In genomic region chr9:136075134-136075841, GRCh38 we compare ENCODE assay signal across 25 cellular contexts. TPM values are rescaled to one million over a fixed set of nuclear protein-coding genes. Genes with fewer than 3 reads are reported as not detected.
A peak's percentile ranks its signal among the peaks of the same experiment; 100 is the strongest.
DNase-seq lines count a peak whose midpoint lies in the region; ATAC-seq, FAIRE-seq and TF ChIP-seq lines count a peak whose summit lies in the region.
"Had no signal": no experiment of that assay in that cellular context is flagged by ENCODE, and none has a peak within 500 bp of the region (broad histone marks: within the 10 kb centered on the region; RNA-seq: fewer than 3 reads in every experiment).

No MANE protein-coding gene starts in this region.

- H3K9me2 ChIP-seq in PC-3 (replicated peaks; ENCODE audit: low read length): no peaks in the 10 kb centered on the region

- H3K36me3 Mint-ChIP-seq in activated naive CD8-positive, alpha-beta T cell treated with anti-CD3 and anti-CD28 coated beads, Interleukin-2, amount 10 ng/mL, durations not matched to agents 7 days and 5 days: peaks cover 3% of the 10 kb centered on the region

- H2AFZ ChIP-seq in HepG2 (ENCODE audit: low read length): no peak overlapping the region
- H2AFZ ChIP-seq in PC-3 (ENCODE audit: low read length): no peak overlapping the region

- WGBS in heart right ventricle, 2 donors: 85 to 89% methylated on average over 35 of the region's 35 CpGs
- 95% methylated on average over 22 of the region's 35 CpGs for WGBS in HepG2 (ENCODE audit: low lambda C conversion rate)
- 85 to 94% methylated on average over 35 of the region's 35 CpGs for WGBS in sigmoid colon, 2 donors

- peaks cover 10 to 32% (median 19%) of the 10 kb centered on the region in 9 donors for H3K4me1 ChIP-seq in heart right ventricle
- no peaks in the 10 kb centered on the region for H3K4me1 ChIP-seq in HepG2 (ENCODE audit: insufficient read depth, low read length)
- H3K4me1 ChIP-seq in sigmoid colon: peaks cover 0 to 54% (median 47%) of the 10 kb centered on the region in 4 donors
- no peaks in the 10 kb centered on the region for H3K4me1 ChIP-seq in PC-3 (ENCODE audit: insufficient read depth, low read length)

- H3K9me3 Mint-ChIP-seq in activated naive CD8-positive, alpha-beta T cell treated with anti-CD3 and anti-CD28 coated beads, Interleukin-2, amount 10 ng/mL, durations not matched to agents 7 days and 5 days: no peaks in the 10 kb centered on the region

- H3K9ac ChIP-seq in HepG2 (ENCODE audit: insufficient read depth, low read depth, low read length): no peak overlapping the region
- no peak overlapping the region for H3K9ac ChIP-seq in PC-3 (ENCODE audit: low read length)

- intact Hi-C loops in Right ventricle myocardium inferior (cut with DNase I) (no loop called here), heart right ventricle (cut with DNase I) (no loop called here), HepG2 (cut with micrococcal nuclease; ENCODE audit: unreplicated experiment) (no loop called here), sigmoid colon (cut with DNase I) (no loop called here), PC-3 (cut with micrococcal nuclease) (no loop called here)

- no peak overlapping the region for H3K4me2 ChIP-seq in HepG2 (ENCODE audit: low read depth, low read length)
- no peak overlapping the region for H3K4me2 ChIP-seq in PC-3 (ENCODE audit: low read length)
- H3K4me2 ChIP-seq: A549 had no signal

- FAIRE-seq in HepG2 (lab: Jason Lieb, UNC): no peak
- FAIRE-seq: A549, GM12891 had no signal

- H3K27me3 ChIP-seq in heart right ventricle (no peaks in the 10 kb centered on the region), HepG2 (ENCODE audit: control insufficient read depth in 1 of 2, insufficient read depth in 2 of 2, low read length in 2 of 2) (no peaks in the 10 kb centered on the region), sigmoid colon (no peaks in the 10 kb centered on the region), MG63 (no peaks in the 10 kb centered on the region), PC-3 (ENCODE audit: low read length) (no peaks in the 10 kb centered on the region)
- H3K27me3 ChIP-seq: body of pancreas, heart left ventricle, upper lobe of left lung had no signal

- H3K27ac ChIP-seq in heart right ventricle (no peak overlapping the region), HepG2 (ENCODE audit: extremely low read length, insufficient read depth, low read length) (no peak overlapping the region), sigmoid colon (peak overlapping the region; percentile 19 to 88 (median 66)), PC-3 (ENCODE audit: low read length) (no peak overlapping the region)
- H3K27ac ChIP-seq: A549, body of pancreas had no signal

- POLR2A ChIA-PET in activated naive CD8-positive, alpha-beta T cell treated with anti-CD3 and anti-CD28 coated beads, Interleukin-2, amount 10 ng/mL, durations not matched to agents 7 days and 5 days (lab: Charles Lee): interaction anchor here (0.5 kb wide), 1 partner anchor 15 kb away, joined by 3 read pairs; no protein-coding TSS in a partner anchor
- POLR2A ChIA-PET in HepG2 (lab: Yijun Ruan, JAX): no interaction called here
- POLR2A ChIA-PET in PC-3 (lab: Charles Lee; ENCODE audit: unreplicated experiment): no interaction called here

- TF ChIP-seq RAD21 in HepG2 (CRISPR knock-in tag; IDR thresholded peaks at IDR 0.05): no peak

- DNase-seq in Right ventricle myocardium inferior (ENCODE audit: missing footprints) (peak; percentile 61), heart right ventricle (no peak), HepG2 (ENCODE audit: low spot score) (no peak), sigmoid colon (peak; percentile 61), MG63 (no peak), PC-3 (no peak), T-helper 9 cell (no peak)
- DNase-seq in activated naive CD8-positive, alpha-beta T cell treated with anti-CD3 and anti-CD28 coated beads, Interleukin-2, amount 10 ng/mL, durations not matched to agents 7 days and 5 days: no peak
- DNase-seq: activated CD4-positive, alpha-beta T cell treated with anti-CD3 and anti-CD28 coated beads, Interleukin-2, amount 50 U/mL, for 48 hours; activated CD4-positive, CD25-positive, alpha-beta regulatory T cell; activated gamma-delta T cell; body of pancreas; C1 segment of cervical spinal cord; Calu3; NCI-H1048; NCI-H2029; NCI-H2227 treated with DMSO at 0.1 percent for 48 hours; NCI-H82; T1000 had no signal

- TF ChIP-seq EP300 in HepG2 (IDR thresholded peaks at IDR 0.05; ENCODE audit: low read depth in 2 of 2, low read length in 2 of 2) (no peak), HepG2 (CRISPR knock-in tag; IDR thresholded peaks at IDR 0.05; ENCODE audit: borderline replicate concordance) (no peak), sigmoid colon (IDR thresholded peaks at IDR 0.05) (no peak)

- no peak overlapping the region for H3K27ac Mint-ChIP-seq in activated naive CD8-positive, alpha-beta T cell treated with anti-CD3 and anti-CD28 coated beads, Interleukin-2, amount 10 ng/mL, durations not matched to agents 7 days and 5 days
- H3K27ac Mint-ChIP-seq: progenitor cell of endocrine pancreas had no signal

- no peaks in the 10 kb centered on the region for H3K27me3 Mint-ChIP-seq in activated naive CD8-positive, alpha-beta T cell treated with anti-CD3 and anti-CD28 coated beads, Interleukin-2, amount 10 ng/mL, durations not matched to agents 7 days and 5 days
- H3K27me3 Mint-ChIP-seq: progenitor cell of endocrine pancreas had no signal

- no peak for TF ChIP-seq CTCF in heart right ventricle (IDR thresholded peaks at IDR 0.05)
- no peak for TF ChIP-seq CTCF in HepG2 (CRISPR knock-in tag; IDR thresholded peaks at IDR 0.05)
- TF ChIP-seq CTCF in sigmoid colon (IDR thresholded peaks at IDR 0.05): no peak
- no peak for TF ChIP-seq CTCF in PC-3 (conservative IDR thresholded peaks at IDR 0.05; ENCODE audit: low read depth, low read length)

- H3K4me1 Mint-ChIP-seq in activated naive CD8-positive, alpha-beta T cell treated with anti-CD3 and anti-CD28 coated beads, Interleukin-2, amount 10 ng/mL, durations not matched to agents 7 days and 5 days: peaks cover 10% of the 10 kb centered on the region

- no peaks in the 10 kb centered on the region for H3K9me3 ChIP-seq in heart right ventricle
- H3K9me3 ChIP-seq in HepG2 (ENCODE audit: low read length): no peaks in the 10 kb centered on the region
- no peaks in the 10 kb centered on the region for H3K9me3 ChIP-seq in sigmoid colon
- H3K9me3 ChIP-seq in MG63: peaks cover under 1% of the 10 kb centered on the region; the same call in 1 of the 2 replicates
- H3K9me3 ChIP-seq in PC-3 (ENCODE audit: low read length): no peaks in the 10 kb centered on the region
- H3K9me3 ChIP-seq: A549, body of pancreas, heart left ventricle, upper lobe of left lung had no signal

- ATAC-seq in Right ventricle myocardium inferior (no peak), heart right ventricle (no peak), HepG2 (no peak), PC-3 (no peak)
- no peak for ATAC-seq in activated naive CD8-positive, alpha-beta T cell treated with anti-CD3 and anti-CD28 coated beads, Interleukin-2, amount 10 ng/mL, durations not matched to agents 7 days and 5 days (ENCODE audit: low read depth)
- ATAC-seq: A549, body of pancreas, left lobe of liver had no signal

- H3K4me3 Mint-ChIP-seq in activated naive CD8-positive, alpha-beta T cell treated with anti-CD3 and anti-CD28 coated beads, Interleukin-2, amount 10 ng/mL, durations not matched to agents 7 days and 5 days: peak overlapping the region; percentile 48

- CTCF ChIA-PET in HepG2 (lab: Yijun Ruan, JAX; ENCODE audit: low intra/inter-chr PET ratio, low total read pairs) (no interaction called here), PC-3 (lab: Charles Lee) (no interaction called here)

- peaks cover 9% of the 10 kb centered on the region; the same call in 1 of the 2 replicates for H4K20me1 ChIP-seq in HepG2 (ENCODE audit: insufficient read depth, low read length)
- no peaks in the 10 kb centered on the region for H4K20me1 ChIP-seq in PC-3 (ENCODE audit: low read length)

- peaks cover 36% of the 10 kb centered on the region for H3K79me2 ChIP-seq in HepG2 (ENCODE audit: insufficient read depth, low read length)
- H3K79me2 ChIP-seq in PC-3 (ENCODE audit: low read length): 0 out of 2 replicates have a peak, but pooled peaks cover 3% of the 10 kb centered on the region

- H3F3A ChIP-seq in PC-3 (ENCODE audit: low read length, unreplicated experiment): no peaks in the 10 kb centered on the region

- H3K4me3 ChIP-seq in heart right ventricle (peak overlapping the region in 1 of 10 donors; percentile 9), HepG2 (replicated peaks in 1 of 3; ENCODE audit: insufficient read depth in 1 of 3, low read depth in 2 of 3, low read length in 3 of 3) (no peak overlapping the region), sigmoid colon (no peak overlapping the region), MG63 (no peak overlapping the region), PC-3 (ENCODE audit: low read length) (no peak overlapping the region)
- H3K4me3 ChIP-seq: A549, body of pancreas, upper lobe of left lung had no signal

- TF ChIP-seq POLR2A in HepG2 (IDR thresholded peaks at IDR 0.05; ENCODE audit: insufficient read depth in 1 of 2, low read depth in 2 of 2, low read length in 2 of 2) (no peak), sigmoid colon (IDR thresholded peaks at IDR 0.05) (no peak)

- BruUV-seq in HepG2 (replicated peaks; lab: Mats Ljungman, UMichigan): no TSS peak
- no TSS peak for BruUV-seq in PC-3 (replicated peaks; lab: Mats Ljungman, UMichigan)

- in situ Hi-C loops in HepG2 (cut with HindIII; ENCODE audit: extremely low pct_ligation_motif_present, low pct_unique_long_range_greater_than_20kb): no loop called here

- H3K36me3 ChIP-seq in heart right ventricle (peaks cover 0 to 18% (median 0%) of the 10 kb centered on the region in 9 donors), HepG2 (replicated peaks in 1 of 2; ENCODE audit: control insufficient read depth in 1 of 2, insufficient read depth in 2 of 2, low read length in 2 of 2) (peaks cover 8 to 11% of the 10 kb centered on the region in 2 experiments; a peak in 4 of 5 replicates), sigmoid colon (peaks cover 0 to 7% (median 0%) of the 10 kb centered on the region in 4 donors), MG63 (peaks cover 19% of the 10 kb centered on the region), PC-3 (ENCODE audit: low read depth, low read length) (no peaks in the 10 kb centered on the region)

RNA-seq across cellular contexts. Expression of gene NACC2, which starts 19.8 kb away (rescaled TPM):
- total RNA-seq in Right ventricle myocardium inferior (37.0 TPM), heart right ventricle (10 to 100 TPM; 32.0 to 55.1 (median 41.1) TPM), HepG2 (2016; rRNA removed; fragmentation: Illumina TruSeq; extraction: Trizol) (10.5 and 12.3 TPM in 2 replicates), sigmoid colon (10 to 100 TPM; 41.6 to 80.0 (median 65.4) TPM), PC-3 (2014; rRNA removed) (12.3 and 16.5 TPM in 2 replicates)
- polyA plus RNA-seq in heart right ventricle (10 to 100 TPM; 15.6 to 16.5 TPM), HepG2 (2011; rRNA removed) (5.9 and 6.3 TPM in 2 replicates), sigmoid colon (10 to 100 TPM in 1 of 3 donors, 1 to 10 TPM in 2; 3.6 to 14.3 (median 5.1) TPM)
- total RNA-seq in activated naive CD8-positive, alpha-beta T cell treated with anti-CD3 and anti-CD28 coated beads, Interleukin-2, amount 10 ng/mL, durations not matched to agents 7 days and 5 days: 10 to 100 TPM; 10.5 to 11.2 TPM
- 2.1 and 2.2 TPM in 2 replicates for total RNA-seq in HepG2 (2016; cell fraction: cytosol; rRNA removed; fragmentation: Illumina TruSeq; extraction: Trizol; ENCODE audit: low read depth)
- total RNA-seq in HepG2 (2016; cell fraction: insoluble cytoplasmic fraction; rRNA removed; fragmentation: Illumina TruSeq; extraction: Trizol): 9.0 and 12.3 TPM in 2 replicates
- 5.3 TPM in 2 replicates for total RNA-seq in HepG2 (2016; cell fraction: membrane; rRNA removed; fragmentation: Illumina TruSeq; extraction: Trizol)
- total RNA-seq in HepG2 (2016; cell fraction: nucleus; rRNA removed; fragmentation: Illumina TruSeq; extraction: Trizol): 8.0 and 9.6 TPM in 2 replicates
- 4.1 and 5.8 TPM in 2 replicates for polyA plus RNA-seq in HepG2 (2011; cell fraction: cytosol; rRNA removed)
- 28.9 and 40.8 TPM in 2 replicates for polyA plus RNA-seq in HepG2 (2011; cell fraction: nucleus; rRNA removed)
- polyA plus RNA-seq in HepG2 (2012): 6.2 and 7.1 TPM in 2 replicates
- polyA plus RNA-seq in HepG2 (2016; cell fraction: cytosol; fragmentation: Illumina TruSeq; extraction: Trizol; ENCODE audit: low read depth): 0.80 TPM in 2 replicates
- 8.9 and 10.6 TPM in 2 replicates for polyA plus RNA-seq in HepG2 (2016; cell fraction: insoluble cytoplasmic fraction; fragmentation: Illumina TruSeq; extraction: Trizol; ENCODE audit: low read depth)
- 2.4 and 2.5 TPM in 2 replicates for polyA plus RNA-seq in HepG2 (2016; cell fraction: membrane; fragmentation: Illumina TruSeq; extraction: Trizol; ENCODE audit: low read depth)
- polyA plus RNA-seq in HepG2 (2016; cell fraction: nucleus; fragmentation: Illumina TruSeq; extraction: Trizol; ENCODE audit: insufficient read depth, low read depth): 15.3 and 15.7 TPM in 2 replicates
- 14.5 and 16.4 TPM in 2 replicates for polyA minus RNA-seq in HepG2 (2011; rRNA and poly(A)+ RNA removed; ENCODE audit: low replicate concordance)
- polyA minus RNA-seq in HepG2 (2011; cell fraction: cytosol; rRNA and poly(A)+ RNA removed): 9.2 and 9.6 TPM in 2 replicates
- polyA minus RNA-seq in HepG2 (2011; cell fraction: nucleus; rRNA and poly(A)+ RNA removed): 10.6 and 13.4 TPM in 2 replicates
- 13.4 and 22.4 TPM in 2 replicates for total RNA-seq in MG63 (2014; rRNA removed; shearing (Covaris generic); ENCODE audit: low replicate concordance)

RNA-seq across cellular contexts. Expression of gene TMEM250, which starts 43.4 kb away (rescaled TPM):
- total RNA-seq in Right ventricle myocardium inferior: 18.7 TPM
- 10 to 100 TPM; 12.7 to 24.3 (median 15.4) TPM for total RNA-seq in heart right ventricle
- 10 to 100 TPM in 1 of 2 donors, 1 to 10 TPM in 1; 9.7 to 26.4 TPM for polyA plus RNA-seq in heart right ventricle
- 10 to 100 TPM; 45.3 to 45.9 TPM for total RNA-seq in activated naive CD8-positive, alpha-beta T cell treated with anti-CD3 and anti-CD28 coated beads, Interleukin-2, amount 10 ng/mL, durations not matched to agents 7 days and 5 days
- total RNA-seq in HepG2 (2016; rRNA removed; fragmentation: Illumina TruSeq; extraction: Trizol): 12.0 and 13.9 TPM in 2 replicates
- 7.7 and 7.9 TPM in 2 replicates for total RNA-seq in HepG2 (2016; cell fraction: cytosol; rRNA removed; fragmentation: Illumina TruSeq; extraction: Trizol; ENCODE audit: low read depth)
- total RNA-seq in HepG2 (2016; cell fraction: insoluble cytoplasmic fraction; rRNA removed; fragmentation: Illumina TruSeq; extraction: Trizol): 9.6 and 13.9 TPM in 2 replicates
- total RNA-seq in HepG2 (2016; cell fraction: membrane; rRNA removed; fragmentation: Illumina TruSeq; extraction: Trizol): 17.8 and 22.1 TPM in 2 replicates
- total RNA-seq in HepG2 (2016; cell fraction: nucleus; rRNA removed; fragmentation: Illumina TruSeq; extraction: Trizol): 10.1 and 11.0 TPM in 2 replicates
- polyA plus RNA-seq in HepG2 (2011; rRNA removed): 5.5 and 7.1 TPM in 2 replicates
- polyA plus RNA-seq in HepG2 (2011; cell fraction: cytosol; rRNA removed): 7.1 and 10.4 TPM in 2 replicates
- polyA plus RNA-seq in HepG2 (2011; cell fraction: nucleus; rRNA removed): 9.4 and 12.5 TPM in 2 replicates
- 6.0 and 9.5 TPM in 2 replicates for polyA plus RNA-seq in HepG2 (2012)
- polyA plus RNA-seq in HepG2 (2016; cell fraction: cytosol; fragmentation: Illumina TruSeq; extraction: Trizol; ENCODE audit: low read depth): 6.4 and 8.1 TPM in 2 replicates
- polyA plus RNA-seq in HepG2 (2016; cell fraction: insoluble cytoplasmic fraction; fragmentation: Illumina TruSeq; extraction: Trizol; ENCODE audit: low read depth): 14.5 and 15.8 TPM in 2 replicates
- polyA plus RNA-seq in HepG2 (2016; cell fraction: membrane; fragmentation: Illumina TruSeq; extraction: Trizol; ENCODE audit: low read depth): 14.9 and 17.1 TPM in 2 replicates
- polyA plus RNA-seq in HepG2 (2016; cell fraction: nucleus; fragmentation: Illumina TruSeq; extraction: Trizol; ENCODE audit: insufficient read depth, low read depth): 14.9 and 17.4 TPM in 2 replicates
- polyA minus RNA-seq in HepG2 (2011; rRNA and poly(A)+ RNA removed; ENCODE audit: low replicate concordance): 18.3 and 50.6 TPM in 2 replicates
- polyA minus RNA-seq in HepG2 (2011; cell fraction: cytosol; rRNA and poly(A)+ RNA removed): 7.9 and 8.8 TPM in 2 replicates
- 4.7 and 8.0 TPM in 2 replicates for polyA minus RNA-seq in HepG2 (2011; cell fraction: nucleus; rRNA and poly(A)+ RNA removed)
- 10 to 100 TPM; 23.7 to 35.6 (median 30.2) TPM for total RNA-seq in sigmoid colon
- 10 to 100 TPM; 25.4 to 48.4 (median 27.6) TPM for polyA plus RNA-seq in sigmoid colon
- 62.5 and 78.4 TPM in 2 replicates for total RNA-seq in MG63 (2014; rRNA removed; shearing (Covaris generic); ENCODE audit: low replicate concordance)
- total RNA-seq in PC-3 (2014; rRNA removed): 62.3 and 64.7 TPM in 2 replicates

Comparison
In these comparisons a context has a peak if more than half of its experiments do, and no peak if none do; other contexts are left out.
1. DNase-seq: peak in Right ventricle myocardium inferior (single experiment) and sigmoid colon (single experiment); none in heart right ventricle (0 of 2), activated naive CD8-positive, alpha-beta T cell treated with anti-CD3 and anti-CD28 coated beads, Interleukin-2, amount 10 ng/mL, durations not matched to agents 7 days and 5 days (single experiment), HepG2 (single experiment), MG63 (single experiment), PC-3 (single experiment) and T-helper 9 cell (single experiment).
2. H3K27ac ChIP-seq: peak in sigmoid colon (4 of 4); none in heart right ventricle (0 of 10), HepG2 (single experiment) and PC-3 (single experiment).